9 cellular contexts compared by ENCODE assay signal in the genomic region with DNA sequence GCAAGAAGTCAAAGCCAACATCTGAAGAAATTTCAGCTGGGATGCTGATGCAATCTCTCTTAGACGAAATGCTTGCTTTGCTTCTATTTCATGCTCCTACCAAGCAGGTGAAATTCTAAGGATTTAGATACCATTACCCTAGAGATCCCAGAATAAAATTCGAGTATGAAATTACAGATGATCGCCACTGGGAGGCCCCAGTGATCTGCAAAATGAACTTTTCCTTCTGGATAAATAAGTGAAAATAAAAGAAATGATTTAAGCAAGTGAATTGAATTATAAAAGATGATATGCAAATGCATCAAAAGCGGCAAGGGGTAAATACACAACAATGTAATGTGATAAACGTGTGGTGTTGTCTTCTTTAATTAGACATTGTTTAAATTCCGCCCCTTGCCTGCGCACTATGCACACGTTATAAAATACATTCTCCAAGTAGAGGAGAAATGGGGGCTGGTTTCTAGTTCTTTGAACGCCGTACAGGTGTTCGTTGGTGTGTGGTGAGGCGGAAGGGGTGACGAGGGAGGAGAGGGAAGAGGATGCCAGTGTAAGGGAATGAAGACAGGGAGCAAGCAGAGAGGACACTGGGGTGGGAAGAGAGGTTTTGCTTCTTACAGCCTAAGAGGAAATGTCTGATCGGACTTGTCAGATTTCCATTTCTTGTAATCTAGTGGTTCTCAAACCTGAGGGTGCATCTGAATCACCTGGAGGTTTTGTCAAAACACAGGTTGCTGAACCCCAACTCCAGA. TPM values are rescaled to one million over a fixed set of nuclear protein-coding genes. Genes with fewer than 3 reads are reported as not detected.
A peak's percentile ranks its signal among the peaks of the same experiment; 100 is the strongest.
DNase-seq lines count a peak whose midpoint lies in the region; ATAC-seq, FAIRE-seq and TF ChIP-seq lines count a peak whose summit lies in the region.
"Had no signal": no experiment of that assay in that cellular context is flagged by ENCODE, and none has a peak within 500 bp of the region (broad histone marks: within the 10 kb centered on the region; RNA-seq: fewer than 3 reads in every experiment).

No MANE protein-coding gene starts in this region.

- WGBS in A549 (ENCODE audit: missing lambda C conversion rate), result 21% methylated on average over 14 of the region's 14 CpGs

- POLR2A ChIA-PET in A549 (lab: Yijun Ruan, JAX), result no interaction called here

- peak; percentile 37 to 41; a peak in 4 of 5 replicates for TF ChIP-seq RAD21 in A549 (conservative IDR thresholded peaks at IDR 0.05 in 1 of 2, IDR thresholded peaks at IDR 0.05 in 1 of 2)

- ATAC-seq in A549, result peak in 1 of 2 experiments; percentile 65; a peak in 3 of 6 replicates
- ATAC-seq in HG03159 (IDR thresholded peaks at IDR 0.05; ENCODE audit: unreplicated experiment), result no peak
- ATAC-seq in GM18517 (IDR thresholded peaks at IDR 0.05; ENCODE audit: unreplicated experiment), result no peak
- ATAC-seq in GM19328 (IDR thresholded peaks at IDR 0.05; ENCODE audit: unreplicated experiment), result no peak

- TF ChIP-seq EP300 in A549 (IDR thresholded peaks at IDR 0.05), result no peak

- CTCF ChIA-PET in A549 (lab: Yijun Ruan, JAX), result no interaction called here

- TF ChIP-seq CTCF in A549 (IDR thresholded peaks at IDR 0.05), result peak; percentile 25; the same call in 1 of the 3 replicates
- peak; percentile 25; the same call in 1 of the 2 replicates for TF ChIP-seq CTCF in GM12875 (IDR thresholded peaks at IDR 0.05; ENCODE audit: borderline replicate concordance, insufficient read depth, low read depth, low read length)

- FAIRE-seq in A549 (lab: Jason Lieb, UNC), result no peak

- H3K4me2 ChIP-seq in A549, result no peak overlapping the region

- H3K4me1 ChIP-seq in A549, result no peaks in the 10 kb centered on the region
- H3K4me1 ChIP-seq: parathyroid adenoma had no signal

- peak; percentile 3 to 17 for DNase-seq in A549 (ENCODE audit: low read depth in 1 of 2, low spot score in 1 of 2)
- peak; percentile 10 for DNase-seq in RPMI7951 (ENCODE audit: low read depth)
- peak; percentile 17 for DNase-seq in glomerular visceral epithelial cell (ENCODE audit: extremely low spot score)
- DNase-seq in HuH-7 (ENCODE audit: low spot score), result no peak

- no peaks in the 10 kb centered on the region for H3K9me3 ChIP-seq in A549

- no peak overlapping the region for H3K27ac ChIP-seq in A549
- H3K27ac ChIP-seq: parathyroid adenoma had no signal

- H3K4me3 ChIP-seq in A549 (no peak overlapping the region), GM12875 (ENCODE audit: low read depth, low read length) (no peak overlapping the region)

- TF ChIP-seq POLR2A in A549 (IDR thresholded peaks at IDR 0.05; ENCODE audit: low read length), result no peak

TF ChIP-seq in A549, 52 proteins besides CTCF, POLR2A, EP300 and RAD21:
- TF ChIP-seq SREBF2 (IDR thresholded peaks at IDR 0.05) (no peak), FOXS1 (CRISPR knock-in tag; IDR thresholded peaks at IDR 0.05) (no peak), PHF8 (IDR thresholded peaks at IDR 0.05; ENCODE audit: borderline replicate concordance, low read depth) (no peak), CEBPB (IDR thresholded peaks at IDR 0.05) (no peak), CBX2 (IDR thresholded peaks at IDR 0.05; ENCODE audit: borderline replicate concordance, low read depth) (no peak), FOSL2 (IDR thresholded peaks at IDR 0.05) (no peak), FOSL2 (CRISPR knock-in tag; IDR thresholded peaks at IDR 0.05) (no peak), MYC (IDR thresholded peaks at IDR 0.05; ENCODE audit: borderline replicate concordance, low read length) (no peak)
- TF ChIP-seq, protein P1, sequence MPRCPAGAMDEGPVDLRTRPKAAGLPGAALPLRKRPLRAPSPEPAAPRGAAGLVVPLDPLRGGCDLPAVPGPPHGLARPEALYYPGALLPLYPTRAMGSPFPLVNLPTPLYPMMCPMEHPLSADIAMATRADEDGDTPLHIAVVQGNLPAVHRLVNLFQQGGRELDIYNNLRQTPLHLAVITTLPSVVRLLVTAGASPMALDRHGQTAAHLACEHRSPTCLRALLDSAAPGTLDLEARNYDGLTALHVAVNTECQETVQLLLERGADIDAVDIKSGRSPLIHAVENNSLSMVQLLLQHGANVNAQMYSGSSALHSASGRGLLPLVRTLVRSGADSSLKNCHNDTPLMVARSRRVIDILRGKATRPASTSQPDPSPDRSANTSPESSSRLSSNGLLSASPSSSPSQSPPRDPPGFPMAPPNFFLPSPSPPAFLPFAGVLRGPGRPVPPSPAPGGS (IDR thresholded peaks at IDR 0.05), result no peak

RNA-seq across cellular contexts. Expression of a gene that starts 58.0 kb away (rescaled TPM):
- polyA plus RNA-seq in A549 (2011; rRNA removed), result 19.5 and 24.4 TPM in 2 replicates
- 3.5 and 4.7 TPM in 2 replicates for polyA plus RNA-seq in A549 (2012; cell fraction: cytosol; rRNA removed)
- polyA plus RNA-seq in A549 (2012; cell fraction: nucleus; rRNA removed), result 4.0 and 5.7 TPM in 2 replicates
- 17.3 to 20.5 TPM (median 19.3 TPM) in 3 replicates for polyA plus RNA-seq in A549 (2017; fragmentation: RNase III; extraction: RNeasy Plus Mini Kit Qiagen cat#74134 plus additional on column Dnase treatment)
- polyA minus RNA-seq in A549 (2011; rRNA and poly(A)+ RNA removed), result 10.1 and 13.5 TPM in 2 replicates
- total RNA-seq in RPMI7951 (2014; rRNA removed; shearing (Covaris generic)), result 35.4 and 37.6 TPM in 2 replicates
